In genomic region chr12:110004598-110004997, GRCh38 we compare ENCODE assay signal across 11 cellular contexts. TPM values are rescaled to one million over a fixed set of nuclear protein-coding genes. Genes with fewer than 3 reads are reported as not detected.
DNase-seq lines count a peak whose midpoint lies in the region; ATAC-seq and TF ChIP-seq lines count a peak whose summit lies in the region.
"Had no signal": no experiment of that assay in that cellular context is flagged by ENCODE, and none has a peak within 500 bp of the region (broad histone marks: within the 10 kb centered on the region; RNA-seq: fewer than 3 reads in every experiment).

No MANE protein-coding gene starts in this region.

- H3K4me1 ChIP-seq in fibroblast of lung (ENCODE audit: control insufficient read depth, extremely low read depth, insufficient read depth, low read length): peaks cover 8% of the 10 kb centered on the region
- H3K4me1 ChIP-seq in upper lobe of right lung: peaks cover 36% of the 10 kb centered on the region

- peaks cover 92% of the 10 kb centered on the region for H3K79me2 ChIP-seq in fibroblast of lung (ENCODE audit: control insufficient read depth, insufficient read depth, low read length)

- H2AFZ ChIP-seq in fibroblast of lung (ENCODE audit: low read length): no peak overlapping the region

- H3K36me3 ChIP-seq in fibroblast of lung (ENCODE audit: control insufficient read depth, insufficient read depth, low read length) (peaks cover 14% of the 10 kb centered on the region), upper lobe of right lung (no peaks in the 10 kb centered on the region), WERI-Rb-1 (peaks cover 10% of the 10 kb centered on the region)

- no peak overlapping the region for H3K9ac ChIP-seq in fibroblast of lung (ENCODE audit: insufficient read depth, low read length)

- H3K27me3 ChIP-seq in fibroblast of lung (ENCODE audit: control insufficient read depth, insufficient read depth, low read length) (no peaks in the 10 kb centered on the region), upper lobe of right lung (no peaks in the 10 kb centered on the region), WERI-Rb-1 (ENCODE audit: insufficient read depth, low read depth, severe bottlenecking) (no peaks in the 10 kb centered on the region)

- H3K4me3 ChIP-seq in fibroblast of lung (replicated peaks in 1 of 4; ENCODE audit: control extremely low read depth in 1 of 4, insufficient read depth in 1 of 4, low read depth in 3 of 4, low read length in 4 of 4): no peak overlapping the region
- no peak overlapping the region for H3K4me3 ChIP-seq in upper lobe of right lung
- H3K4me3 ChIP-seq in WERI-Rb-1 (ENCODE audit: low read depth, low read length): no peak overlapping the region

- TF ChIP-seq CTCF in fibroblast of lung (conservative IDR thresholded peaks at IDR 0.05 in 1 of 2, IDR thresholded peaks at IDR 0.05 in 1 of 2; ENCODE audit: low read depth in 1 of 2, low read length in 2 of 2): no peak
- no peak for TF ChIP-seq CTCF in upper lobe of right lung (IDR thresholded peaks at IDR 0.05)
- TF ChIP-seq CTCF in WERI-Rb-1 (IDR thresholded peaks at IDR 0.05; ENCODE audit: low read depth, low read length): no peak

- H3K9me3 ChIP-seq in fibroblast of lung (ENCODE audit: control insufficient read depth, insufficient read depth, low read depth, low read length) (no peaks in the 10 kb centered on the region), upper lobe of right lung (no peaks in the 10 kb centered on the region), WERI-Rb-1 (ENCODE audit: severe bottlenecking) (no peaks in the 10 kb centered on the region)

- intact Hi-C loops in upper lobe of right lung (cut with DNase I): no loop called here

- DNase-seq in fibroblast of lung (ENCODE audit: low read depth in 2 of 2): no peak
- DNase-seq in upper lobe of right lung: no peak
- DNase-seq in cerebellar cortex (ENCODE audit: low spot score): no peak
- DNase-seq in amygdala (lab: John Stamatoyannopoulos, UW): no peak
- DNase-seq in WERI-Rb-1: no peak
- DNase-seq: glutamatergic neuron; stimulated activated CD4-positive, alpha-beta T cell treated with anti-CD3 and anti-CD28 coated beads, Interleukin-12 subunit alpha, Interleukin-12 subunit beta, amount 100 ng/mL, for 4 hours; substantia nigra had no signal

- ATAC-seq in GM18498 (IDR thresholded peaks at IDR 0.05; ENCODE audit: unreplicated experiment) (peak; percentile 58), GM21367 (IDR thresholded peaks at IDR 0.05; ENCODE audit: unreplicated experiment) (peak; percentile 49), HG03439 (IDR thresholded peaks at IDR 0.05; ENCODE audit: unreplicated experiment) (peak; percentile 49), upper lobe of right lung (no peak)

- no peaks in the 10 kb centered on the region for H4K20me1 ChIP-seq in fibroblast of lung (ENCODE audit: control insufficient read depth, extremely low read depth, insufficient read depth, low read length)

- no peak overlapping the region for H3K27ac ChIP-seq in fibroblast of lung (ENCODE audit: insufficient read depth, low read length)
- no peak overlapping the region for H3K27ac ChIP-seq in upper lobe of right lung
- no peak overlapping the region for H3K27ac ChIP-seq in WERI-Rb-1

- peak overlapping the region; percentile 32 for H3K4me2 ChIP-seq in fibroblast of lung (ENCODE audit: extremely low read depth, insufficient read depth, low read length)

RNA-seq across cellular contexts. Expression of gene ANKRD13A, which starts 5.4 kb away (rescaled TPM):
- total RNA-seq in fibroblast of lung (82.4 and 168 TPM in 2 replicates), upper lobe of right lung (54.0 TPM)
- polyA plus RNA-seq in fibroblast of lung: 246 and 340 TPM in 2 replicates
- 132 and 183 TPM in 2 replicates for polyA plus RNA-seq in fibroblast of lung (2012)
- 302 and 374 TPM in 2 replicates for polyA minus RNA-seq in fibroblast of lung (ENCODE audit: low replicate concordance)

RNA-seq across cellular contexts. Expression of gene GIT2, which starts 8.4 kb away (rescaled TPM):
- total RNA-seq in fibroblast of lung: 30.3 and 47.9 TPM in 2 replicates
- 53.5 and 54.3 TPM in 2 replicates for polyA plus RNA-seq in fibroblast of lung
- polyA plus RNA-seq in fibroblast of lung (2012): 35.3 and 39.9 TPM in 2 replicates
- polyA minus RNA-seq in fibroblast of lung (ENCODE audit: low replicate concordance): 53.2 and 56.8 TPM in 2 replicates
- 52.1 TPM for total RNA-seq in upper lobe of right lung

RNA-seq across cellular contexts. Expression of gene C12orf76, which starts 43.7 kb away (rescaled TPM):
- 17.2 and 20.8 TPM in 2 replicates for total RNA-seq in fibroblast of lung
- polyA plus RNA-seq in fibroblast of lung: 5.5 and 8.5 TPM in 2 replicates
- polyA plus RNA-seq in fibroblast of lung (2012): 5.1 and 10.2 TPM in 2 replicates
- polyA minus RNA-seq in fibroblast of lung (ENCODE audit: low replicate concordance): 1.6 and 16.4 TPM in 2 replicates
- total RNA-seq in upper lobe of right lung: 25.0 TPM
